In genomic region chr22:30541979-30542810, GRCh38 we compare ENCODE assay signal across 11 cellular contexts. TPM values are rescaled to one million over a fixed set of nuclear protein-coding genes. Genes with fewer than 3 reads are reported as not detected.
A peak's percentile ranks its signal among the peaks of the same experiment; 100 is the strongest.
DNase-seq lines count a peak whose midpoint lies in the region; ATAC-seq and TF ChIP-seq lines count a peak whose summit lies in the region.
"Had no signal": no experiment of that assay in that cellular context is flagged by ENCODE, and none has a peak within 500 bp of the region (broad histone marks: within the 10 kb centered on the region; RNA-seq: fewer than 3 reads in every experiment).

No MANE protein-coding gene starts in this region.

- no peak overlapping the region for H3T11ph ChIP-seq in H9 (ENCODE audit: low read length)

- H3K9me3 Mint-ChIP-seq in H9 (no peaks in the 10 kb centered on the region), chondrocyte (ENCODE audit: low read depth) (no peaks in the 10 kb centered on the region)
- H3K9me3 Mint-ChIP-seq in activated CD4-positive, alpha-beta memory T cell treated with anti-CD3 and anti-CD28 coated beads for 36 hours: no peaks in the 10 kb centered on the region
- H3K9me3 Mint-ChIP-seq: effector memory CD8-positive, alpha-beta T cell had no signal

- TF ChIP-seq POLR2A in gastrocnemius medialis (IDR thresholded peaks at IDR 0.05): no peak

- no peak overlapping the region for H3K18ac ChIP-seq in H9 (ENCODE audit: insufficient read length, low read depth, low read length)

- H3K27ac Mint-ChIP-seq in H9 (peak overlapping the region in 1 of 3 experiments; percentile 85; a peak in 1 of 7 replicates), chondrocyte (ENCODE audit: unreplicated experiment) (peak overlapping the region; percentile 22)
- H3K27ac Mint-ChIP-seq in activated CD4-positive, alpha-beta memory T cell treated with anti-CD3 and anti-CD28 coated beads for 36 hours: no peak overlapping the region
- H3K27ac Mint-ChIP-seq: effector memory CD8-positive, alpha-beta T cell had no signal

- H3K79me2 ChIP-seq in H9 (ENCODE audit: insufficient read depth, low read length): no peaks in the 10 kb centered on the region

- H3K4me1 ChIP-seq in H9 (ENCODE audit: insufficient read depth, low read length) (no peaks in the 10 kb centered on the region; the same call in 1 of the 2 replicates), gastrocnemius medialis (no peaks in the 10 kb centered on the region)

- no CpG with 5 or more reads among the region's 64 CpGs for WGBS in H9 (ENCODE audit: extremely low coverage, insufficient read length, low lambda C conversion rate)

- peak overlapping the region; percentile 1 for H3K9ac ChIP-seq in H9 (ENCODE audit: extremely low read depth, insufficient read length, low read length)

- H3K4me2 ChIP-seq in H9 (ENCODE audit: insufficient read depth, insufficient read length, low read length): peak overlapping the region; percentile 40

- H2BK12ac ChIP-seq in H9 (ENCODE audit: insufficient read length, low read depth, low read length): no peak overlapping the region

- H3K9me3 ChIP-seq in H9 (ENCODE audit: control insufficient read depth, low read depth, low read length) (no peaks in the 10 kb centered on the region), gastrocnemius medialis (no peaks in the 10 kb centered on the region)

- no peak overlapping the region for H4K5ac ChIP-seq in H9 (ENCODE audit: insufficient read length, low read depth, low read length)

- no peak overlapping the region for H2BK120ac ChIP-seq in H9 (ENCODE audit: low read depth, low read length, poor library complexity, severe bottlenecking)

- POLR2A ChIA-PET in activated CD4-positive, alpha-beta memory T cell treated with anti-CD3 and anti-CD28 coated beads for 36 hours (lab: Charles Lee): no interaction called here

- H3K27me3 Mint-ChIP-seq in H9 (ENCODE audit: low read depth) (peaks cover 32% of the 10 kb centered on the region), chondrocyte (ENCODE audit: low read depth) (peaks cover 4% of the 10 kb centered on the region)
- peaks cover 31% of the 10 kb centered on the region for H3K27me3 Mint-ChIP-seq in activated CD4-positive, alpha-beta memory T cell treated with anti-CD3 and anti-CD28 coated beads for 36 hours

- TF ChIP-seq CTCF in H9 (conservative IDR thresholded peaks at IDR 0.05) (no peak), chondrocyte (IDR thresholded peaks at IDR 0.05) (no peak), kidney epithelial cell (IDR thresholded peaks at IDR 0.05; ENCODE audit: insufficient read depth, low read length, poor library complexity, severe bottlenecking) (no peak), gastrocnemius medialis (IDR thresholded peaks at IDR 0.05 in 4 of 5, conservative IDR thresholded peaks at IDR 0.05 in 1 of 5) (no peak)

- H4K8ac ChIP-seq in H9 (replicated peaks; ENCODE audit: insufficient read length, low read depth, low read length): no peak overlapping the region

- in situ Hi-C loops in gastrocnemius medialis (cut with MboI; ENCODE audit: low sequenced_read_pairs in 4 of 4): no loop called here

- H3K14ac ChIP-seq in H9 (ENCODE audit: insufficient read depth, low read length): no peak overlapping the region

- ATAC-seq in gastrocnemius medialis (no peak), GM19455 (IDR thresholded peaks at IDR 0.05; ENCODE audit: unreplicated experiment) (no peak), GM18870 (IDR thresholded peaks at IDR 0.05; ENCODE audit: unreplicated experiment) (no peak), HG03565 (IDR thresholded peaks at IDR 0.05; ENCODE audit: unreplicated experiment) (no peak)
- ATAC-seq: effector memory CD8-positive, alpha-beta T cell had no signal

- H3K4ac ChIP-seq in H9 (ENCODE audit: low read depth, low read length): no peak overlapping the region

- H3K36me3 ChIP-seq in kidney epithelial cell (ENCODE audit: control insufficient read depth, insufficient read depth, low read length) (no peaks in the 10 kb centered on the region), gastrocnemius medialis (no peaks in the 10 kb centered on the region)

- H3K4me3 Mint-ChIP-seq in H9 (peak overlapping the region; percentile 62 to 78), chondrocyte (ENCODE audit: unreplicated experiment) (peak overlapping the region; percentile 60)
- no peak overlapping the region for H3K4me3 Mint-ChIP-seq in activated CD4-positive, alpha-beta memory T cell treated with anti-CD3 and anti-CD28 coated beads for 36 hours

- CTCF ChIA-PET in activated CD4-positive, alpha-beta memory T cell treated with anti-CD3 and anti-CD28 coated beads for 36 hours (lab: Charles Lee): interaction anchor here (0.6 kb wide), 1 partner anchor 107 kb away, joined by 3 read pairs; no protein-coding TSS in a partner anchor

- H4K91ac ChIP-seq in H9 (ENCODE audit: insufficient read length, low read depth, low read length): no peak overlapping the region

- no peak overlapping the region for H2BK5ac ChIP-seq in H9 (ENCODE audit: insufficient read length, low read length)

- no peaks in the 10 kb centered on the region; the same call in 1 of the 2 replicates for H3K27me3 ChIP-seq in H9 (ENCODE audit: insufficient read depth, low read length)
- H3K27me3 ChIP-seq in kidney epithelial cell (ENCODE audit: control insufficient read depth, insufficient read depth, low read length): no peaks in the 10 kb centered on the region
- peaks cover 25% of the 10 kb centered on the region in 3 donors for H3K27me3 ChIP-seq in gastrocnemius medialis

- no peak overlapping the region for H2AFZ ChIP-seq in H9 (ENCODE audit: low read length)

- H3K23ac ChIP-seq in H9 (ENCODE audit: insufficient read length, low read depth, low read length): no peak overlapping the region

- no peaks in the 10 kb centered on the region for H3K79me1 ChIP-seq in H9 (ENCODE audit: insufficient read depth, low read depth, low read length, poor library complexity, severe bottlenecking)

- no peaks in the 10 kb centered on the region for H3K23me2 ChIP-seq in H9 (ENCODE audit: insufficient read length, low read depth, low read length, poor library complexity, severe bottlenecking)

- H3K56ac ChIP-seq in H9 (ENCODE audit: insufficient read length, low read depth, low read length): no peak overlapping the region

- H3K4me1 Mint-ChIP-seq in H9: peaks cover 12 to 23% of the 10 kb centered on the region in 2 experiments
- peaks cover 6% of the 10 kb centered on the region for H3K4me1 Mint-ChIP-seq in chondrocyte (ENCODE audit: low read depth)
- peaks cover 2% of the 10 kb centered on the region for H3K4me1 Mint-ChIP-seq in activated CD4-positive, alpha-beta memory T cell treated with anti-CD3 and anti-CD28 coated beads for 36 hours (ENCODE audit: low read depth)

- peak; percentile 62 for DNase-seq in H9
- no peak for DNase-seq in chondrocyte (ENCODE audit: low spot score)
- no peak for DNase-seq in kidney epithelial cell (ENCODE audit: low read depth)
- no peak for DNase-seq in gastrocnemius medialis
- DNase-seq in activated CD4-positive, alpha-beta memory T cell treated with anti-CD3 and anti-CD28 coated beads for 36 hours: no peak
- DNase-seq: effector memory CD8-positive, alpha-beta T cell; GDM1 had no signal

- H2BK20ac ChIP-seq in H9 (ENCODE audit: low read depth, low read length, poor library complexity, severe bottlenecking): no peak overlapping the region

- H2BK15ac ChIP-seq in H9 (ENCODE audit: low read depth, low read length): no peak overlapping the region

- intact Hi-C loops in gastrocnemius medialis (cut with DNase I; ENCODE audit: low total_unique reads): no loop called here
- intact Hi-C loops in activated CD4-positive, alpha-beta memory T cell treated with anti-CD3 and anti-CD28 coated beads for 36 hours (cut with micrococcal nuclease): no loop called here

- peaks cover 0 to 2% (median 0%) of the 10 kb centered on the region in 3 experiments; a peak in 2 of 7 replicates for H3K36me3 Mint-ChIP-seq in H9 (ENCODE audit: insufficient read depth in 1 of 3, low read depth in 3 of 3)
- H3K36me3 Mint-ChIP-seq in chondrocyte (ENCODE audit: low read depth): no peaks in the 10 kb centered on the region
- no peaks in the 10 kb centered on the region for H3K36me3 Mint-ChIP-seq in activated CD4-positive, alpha-beta memory T cell treated with anti-CD3 and anti-CD28 coated beads for 36 hours

- H2AK5ac ChIP-seq in H9 (ENCODE audit: insufficient read length, low read length): no peak overlapping the region

- H3K27ac ChIP-seq in H9 (ENCODE audit: insufficient read length, low read depth, low read length) (no peak overlapping the region), gastrocnemius medialis (no peak overlapping the region)

- peak overlapping the region; percentile 40 for H3K4me3 ChIP-seq in kidney epithelial cell (ENCODE audit: low read depth, low read length)
- H3K4me3 ChIP-seq in gastrocnemius medialis: peak overlapping the region; percentile 24 to 49 (median 41)

- no peaks in the 10 kb centered on the region for H4K20me1 ChIP-seq in H9 (ENCODE audit: control insufficient read depth, insufficient read depth, insufficient read length)

RNA-seq across cellular contexts. Expression of gene SEC14L6, which starts 4.3 kb away (rescaled TPM):
- total RNA-seq in H9 (2021) (0.46 and 1.1 TPM in 2 replicates), chondrocyte (0.77 to 2.0 TPM (median 1.2 TPM) in 3 replicates), kidney epithelial cell (3.7 and 5.8 TPM in 2 replicates), gastrocnemius medialis (not detected)
- under 1 TPM in 1 of 2 experiments, not detected in 1; 0.17 TPM for total RNA-seq in activated CD4-positive, alpha-beta memory T cell treated with anti-CD3 and anti-CD28 coated beads for 36 hours
- total RNA-seq: activated CD8-positive, alpha-beta memory T cell treated with anti-CD3 and anti-CD28 coated beads for 36 hours had no signal

RNA-seq across cellular contexts. Expression of gene GAL3ST1, which starts 32.3 kb away (rescaled TPM):
- total RNA-seq in H9 (2021) (5.1 TPM in 2 replicates), chondrocyte (0.82 to 3.9 TPM (median 2.8 TPM) in 3 replicates), kidney epithelial cell (2.5 and 4.0 TPM in 2 replicates), gastrocnemius medialis (1 to 10 TPM in 2 of 4 donors, under 1 TPM in 2; 0.29 to 2.0 (median 1.2) TPM)
- not detected for total RNA-seq in activated CD4-positive, alpha-beta memory T cell treated with anti-CD3 and anti-CD28 coated beads for 36 hours
- total RNA-seq: activated CD8-positive, alpha-beta memory T cell treated with anti-CD3 and anti-CD28 coated beads for 36 hours had no signal

RNA-seq across cellular contexts. Expression of gene SEC14L4, which starts 36.7 kb away (rescaled TPM):
- total RNA-seq in H9 (2021): 0.09 and 0.17 TPM in 2 replicates
- not detected in 3 replicates for total RNA-seq in chondrocyte
- total RNA-seq in kidney epithelial cell: 0.08 TPM in 1 of 2 replicates, not detected in the other
- under 1 TPM in 1 of 4 donors, not detected in 3; 0.11 TPM for total RNA-seq in gastrocnemius medialis
- total RNA-seq in activated CD4-positive, alpha-beta memory T cell treated with anti-CD3 and anti-CD28 coated beads for 36 hours: not detected
- total RNA-seq: activated CD8-positive, alpha-beta memory T cell treated with anti-CD3 and anti-CD28 coated beads for 36 hours had no signal

RNA-seq across cellular contexts. Expression of gene PES1, which starts 49.5 kb away (rescaled TPM):
- total RNA-seq in H9 (2021): 133 and 140 TPM in 2 replicates
- total RNA-seq in chondrocyte: 53.6 to 61.7 TPM (median 56.4 TPM) in 3 replicates
- total RNA-seq in kidney epithelial cell: 93.9 and 99.0 TPM in 2 replicates
- total RNA-seq in gastrocnemius medialis: 10 to 100 TPM; 56.3 to 72.0 (median 65.8) TPM
- total RNA-seq in activated CD4-positive, alpha-beta memory T cell treated with anti-CD3 and anti-CD28 coated beads for 36 hours: 10 to 100 TPM; 99.3 to 99.6 TPM
